In genomic region chr15:28014623-28015200, GRCh38 we compare ENCODE assay signal across 36 cellular contexts.
"Had no signal": no experiment of that assay in that cellular context is flagged by ENCODE, and none has a peak within 500 bp of the region (broad histone marks: within the 10 kb centered on the region; RNA-seq: fewer than 3 reads in every experiment).

No MANE protein-coding gene starts in this region.

- H3K36me3 ChIP-seq: brain microvascular endothelial cell, cardiac muscle cell, Peyer's patch, SJSA1 had no signal

- H3K9me3 ChIP-seq: Peyer's patch, SJSA1, SK-N-SH had no signal

- H3K27me3 ChIP-seq: brain microvascular endothelial cell, cardiac muscle cell, Peyer's patch, SJSA1 had no signal

- ATAC-seq: activated T-cell treated with anti-CD3 and anti-CD28 coated beads, Interleukin-2, amount 50 U/mL, for 4 hours; activated T-helper 17 cell treated with anti-CD3 and anti-CD28 coated beads, Interleukin-2, amount 50 U/mL, for 72 hours; PC-3 had no signal

- H3K9ac ChIP-seq: SK-N-SH had no signal

- H3K4me1 ChIP-seq: Peyer's patch, SJSA1 had no signal

- H3K9me3 Mint-ChIP-seq: activated CD4-positive, alpha-beta T cell treated with anti-CD3 and anti-CD28 coated beads, Interleukin-2, amount 10 ng/mL, durations not matched to agents 24 days and 14 days; activated naive CD8-positive, alpha-beta T cell treated with anti-CD3 and anti-CD28 coated beads for 36 hours; activated T-cell treated with anti-CD3 and anti-CD28 coated beads, Interleukin-2, amount 50 U/mL, for 4 hours; activated T-helper 17 cell treated with anti-CD3 and anti-CD28 coated beads, Interleukin-2, amount 50 U/mL, for 72 hours; central memory CD8-positive, alpha-beta T cell; T-helper 1 cell treated with Interleukin-12 subunit alpha and Interleukin-12 subunit beta and Interleukin-4 antibody, amounts not matched to agents 30 μg/mL and 1 μg/mL, for 36 hours; T-helper 2 cell treated with Interferon-gamma antibody and Interleukin-4, amounts not matched to agents 5 μg/mL and 100 μg/mL, for 36 hours had no signal

- DNase-seq: activated CD4-positive, alpha-beta T cell treated with anti-CD3 and anti-CD28 coated beads, Interleukin-2, amount 10 ng/mL, durations not matched to agents 24 days and 14 days; activated CD4-positive, alpha-beta T cell treated with anti-CD3 and anti-CD28 coated beads, Interleukin-2, amount 50 U/mL, for 4 hours; activated CD8-positive, alpha-beta memory T cell treated with anti-CD3 and anti-CD28 coated beads, Interleukin-2, amount 50 U/mL, for 4 hours; activated effector memory CD4-positive, alpha-beta T cell treated with anti-CD3 and anti-CD28 coated beads, Interleukin-2, amount 50 U/mL, for 16 hours; activated naive CD4-positive, alpha-beta T cell; activated naive CD4-positive, alpha-beta T cell treated with anti-CD3 and anti-CD28 coated beads, Interleukin-2, amount 50 U/mL, for 16 hours; activated naive CD8-positive, alpha-beta T cell treated with anti-CD3 and anti-CD28 coated beads for 36 hours; activated T-cell treated with anti-CD3 and anti-CD28 coated beads for 4 hours; activated T-cell treated with anti-CD3 and anti-CD28 coated beads, Interleukin-2, amount 50 U/mL, for 4 hours; amniotic stem cell; aorta; brain microvascular endothelial cell; KG1; MM.1S; MV-4-11; NCI-H1092; NCI-H1436 treated with DMSO at 0.1 percent for 48 hours; NCI-H1694 treated with DMSO at 0.1 percent for 48 hours; NCI-H2029 treated with DMSO at 0.1 percent for 48 hours; NCI-H2107; NCI-H2171; NCI-H510A; NCI-H526; NCI-H748 treated with DMSO at 0.1 percent for 48 hours; NK-92 treated with Interleukin-12 subunit alpha and Interleukin-12 subunit beta, amount 100 ng/mL, for 24 hours; PC-3; Peyer's patch; RPMI8226; SHP77 treated with DMSO at 0.1 percent for 48 hours; SK-N-SH had no signal

- H3K4me3 ChIP-seq: cardiac muscle cell, Peyer's patch, SJSA1 had no signal

- H3K27ac ChIP-seq: brain microvascular endothelial cell, cardiac muscle cell, Peyer's patch, SJSA1 had no signal

- H3K36me3 Mint-ChIP-seq: activated naive CD8-positive, alpha-beta T cell treated with anti-CD3 and anti-CD28 coated beads for 36 hours had no signal

- H3K4me2 ChIP-seq: SK-N-SH had no signal

- H3K27ac Mint-ChIP-seq: activated CD4-positive, alpha-beta T cell treated with anti-CD3 and anti-CD28 coated beads, Interleukin-2, amount 10 ng/mL, durations not matched to agents 24 days and 14 days; activated naive CD8-positive, alpha-beta T cell treated with anti-CD3 and anti-CD28 coated beads for 36 hours; activated T-helper 17 cell treated with anti-CD3 and anti-CD28 coated beads, Interleukin-2, amount 50 U/mL, for 72 hours; T-helper 1 cell treated with Interleukin-12 subunit alpha and Interleukin-12 subunit beta and Interleukin-4 antibody, amounts not matched to agents 30 μg/mL and 1 μg/mL, for 36 hours; T-helper 2 cell treated with Interferon-gamma antibody and Interleukin-4, amounts not matched to agents 5 μg/mL and 100 μg/mL, for 36 hours had no signal

- H3K4me3 Mint-ChIP-seq: activated CD4-positive, alpha-beta T cell treated with anti-CD3 and anti-CD28 coated beads, Interleukin-2, amount 10 ng/mL, durations not matched to agents 24 days and 14 days; activated naive CD8-positive, alpha-beta T cell treated with anti-CD3 and anti-CD28 coated beads for 36 hours; activated T-cell treated with anti-CD3 and anti-CD28 coated beads, Interleukin-2, amount 50 U/mL, for 4 hours; activated T-helper 17 cell treated with anti-CD3 and anti-CD28 coated beads, Interleukin-2, amount 50 U/mL, for 72 hours; central memory CD8-positive, alpha-beta T cell; T-helper 1 cell treated with Interleukin-12 subunit alpha and Interleukin-12 subunit beta and Interleukin-4 antibody, amounts not matched to agents 30 μg/mL and 1 μg/mL, for 36 hours; T-helper 2 cell treated with Interferon-gamma antibody and Interleukin-4, amounts not matched to agents 5 μg/mL and 100 μg/mL, for 36 hours had no signal

- H3K27me3 Mint-ChIP-seq: activated CD4-positive, alpha-beta T cell treated with anti-CD3 and anti-CD28 coated beads, Interleukin-2, amount 10 ng/mL, durations not matched to agents 24 days and 14 days; activated naive CD8-positive, alpha-beta T cell treated with anti-CD3 and anti-CD28 coated beads for 36 hours had no signal

- H3K4me1 Mint-ChIP-seq: activated CD4-positive, alpha-beta T cell treated with anti-CD3 and anti-CD28 coated beads, Interleukin-2, amount 10 ng/mL, durations not matched to agents 24 days and 14 days; activated naive CD8-positive, alpha-beta T cell treated with anti-CD3 and anti-CD28 coated beads for 36 hours; activated T-helper 17 cell treated with anti-CD3 and anti-CD28 coated beads, Interleukin-2, amount 50 U/mL, for 72 hours; central memory CD8-positive, alpha-beta T cell had no signal
